1 cellular context compared by ENCODE assay signal in genomic region chr2:28828382-28828781, GRCh38.
TF ChIP-seq lines count a peak whose summit lies in the region.

No MANE protein-coding gene starts in this region.

TF ChIP-seq in HCT116, 20 proteins besides CTCF, POLR2A, EP300 and RAD21 (continued from another document):
- TF ChIP-seq ZNF274 (IDR thresholded peaks at IDR 0.05; ENCODE audit: low read depth, low read length), result no peak
